Comparison of ENCODE assay signal across 11 cellular contexts in the genomic region with DNA sequence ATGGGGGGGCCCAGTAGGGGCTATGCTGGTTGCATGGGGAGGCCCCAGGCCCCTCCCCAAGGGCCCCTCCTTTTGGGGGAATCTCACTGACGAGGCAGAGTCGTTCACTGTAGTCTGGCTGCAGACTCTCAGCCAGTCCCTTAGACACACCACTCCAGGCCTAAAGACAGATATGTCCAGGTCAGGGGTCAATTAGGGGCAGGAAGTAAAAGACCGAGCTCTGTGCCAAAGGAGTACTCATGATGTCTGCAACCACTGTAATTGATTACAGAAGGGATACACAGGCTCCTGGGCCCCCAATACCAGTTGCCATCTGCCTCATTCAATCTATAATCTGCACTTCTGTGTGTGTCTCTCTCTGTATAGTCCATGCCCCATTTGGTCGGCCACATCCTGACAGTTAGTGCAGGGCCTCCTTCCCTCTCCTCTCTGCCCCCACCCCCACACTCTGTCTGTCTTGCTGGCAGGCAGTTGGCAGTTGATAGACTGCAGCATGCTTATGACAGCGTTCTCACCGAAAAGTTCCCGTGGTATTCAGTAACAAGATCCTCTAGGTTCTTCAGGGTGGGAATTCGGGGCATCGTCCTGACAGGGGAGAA. TPM values are rescaled to one million over a fixed set of nuclear protein-coding genes. Genes with fewer than 3 reads are reported as not detected.
DNase-seq lines count a peak whose midpoint lies in the region; ATAC-seq and TF ChIP-seq lines count a peak whose summit lies in the region.
"Had no signal": no experiment of that assay in that cellular context is flagged by ENCODE, and none has a peak within 500 bp of the region (broad histone marks: within the 10 kb centered on the region; RNA-seq: fewer than 3 reads in every experiment).

No MANE protein-coding gene starts in this region.

- peak overlapping the region; percentile 99 for H3K27ac Mint-ChIP-seq in activated CD4-positive, alpha-beta T cell treated with anti-CD3 and anti-CD28 coated beads for 36 hours
- H3K27ac Mint-ChIP-seq in T-helper 1 cell treated with Interleukin-12 subunit alpha and Interleukin-12 subunit beta and Interleukin-4 antibody, amounts not matched to agents 30 μg/mL and 1 μg/mL, for 36 hours = peak overlapping the region; percentile 89
- H3K27ac Mint-ChIP-seq in brain = peak overlapping the region in 4 of 5 experiments; percentile 13 to 28 (median 23)

- H3K27ac ChIP-seq in tibial artery (no peak overlapping the region), substantia nigra (ENCODE audit: low read depth, low read length, poor library complexity, severe bottlenecking) (no peak overlapping the region)

- H3K4me3 ChIP-seq in tibial artery = no peak overlapping the region

- H3K9me3 Mint-ChIP-seq in activated CD4-positive, alpha-beta T cell treated with anti-CD3 and anti-CD28 coated beads for 36 hours (ENCODE audit: low read depth) = no peaks in the 10 kb centered on the region
- H3K9me3 Mint-ChIP-seq in T-helper 1 cell treated with Interleukin-12 subunit alpha and Interleukin-12 subunit beta and Interleukin-4 antibody, amounts not matched to agents 30 μg/mL and 1 μg/mL, for 36 hours = no peaks in the 10 kb centered on the region
- peaks cover 0 to 12% (median 0%) of the 10 kb centered on the region in 5 experiments for H3K9me3 Mint-ChIP-seq in brain

- CTCF ChIA-PET in activated CD4-positive, alpha-beta T cell treated with anti-CD3 and anti-CD28 coated beads for 36 hours (lab: Charles Lee) = no interaction called here

- POLR2A ChIA-PET in activated CD4-positive, alpha-beta T cell treated with anti-CD3 and anti-CD28 coated beads for 36 hours (lab: Charles Lee) = no interaction called here

- no peaks in the 10 kb centered on the region for H3K9me3 ChIP-seq in tibial artery

- H3K36me3 ChIP-seq in tibial artery = no peaks in the 10 kb centered on the region

- no peak for TF ChIP-seq CTCF in brain (conservative IDR thresholded peaks at IDR 0.05)
- no peak for TF ChIP-seq CTCF in tibial artery (IDR thresholded peaks at IDR 0.05)

- H3K4me1 Mint-ChIP-seq in activated CD4-positive, alpha-beta T cell treated with anti-CD3 and anti-CD28 coated beads for 36 hours = peaks cover 60% of the 10 kb centered on the region
- peaks cover 57% of the 10 kb centered on the region for H3K4me1 Mint-ChIP-seq in T-helper 1 cell treated with Interleukin-12 subunit alpha and Interleukin-12 subunit beta and Interleukin-4 antibody, amounts not matched to agents 30 μg/mL and 1 μg/mL, for 36 hours (ENCODE audit: low read depth)
- H3K4me1 Mint-ChIP-seq in brain = peaks cover 32% of the 10 kb centered on the region

- DNase-seq in activated CD4-positive, alpha-beta T cell treated with anti-CD3 and anti-CD28 coated beads for 36 hours = peak; percentile 65
- no peak for DNase-seq in activated CD4-positive, alpha-beta T cell treated with anti-CD3 and anti-CD28 coated beads for 1 hour
- DNase-seq in stimulated activated CD8-positive, alpha-beta memory T cell treated with anti-CD3 and anti-CD28 coated beads, Interleukin-4, amount 100 ng/mL, for 24 hours (ENCODE audit: low read depth) = peak; percentile 28
- DNase-seq in tibial artery (no peak), substantia nigra (lab: John Stamatoyannopoulos, UW) (no peak)
- DNase-seq: NCI-H1105 had no signal

- peak; percentile 11 for ATAC-seq in activated CD4-positive, alpha-beta T cell treated with anti-CD3 and anti-CD28 coated beads for 36 hours
- no peak for ATAC-seq in GM19395 (IDR thresholded peaks at IDR 0.05; ENCODE audit: unreplicated experiment)
- ATAC-seq: Panc1 had no signal

- peaks cover 70% of the 10 kb centered on the region for H3K36me3 Mint-ChIP-seq in activated CD4-positive, alpha-beta T cell treated with anti-CD3 and anti-CD28 coated beads for 36 hours (ENCODE audit: low read depth)
- peaks cover 65% of the 10 kb centered on the region for H3K36me3 Mint-ChIP-seq in T-helper 1 cell treated with Interleukin-12 subunit alpha and Interleukin-12 subunit beta and Interleukin-4 antibody, amounts not matched to agents 30 μg/mL and 1 μg/mL, for 36 hours (ENCODE audit: low read depth)
- H3K36me3 Mint-ChIP-seq in brain = no peaks in the 10 kb centered on the region

- H3K4me1 ChIP-seq in tibial artery = no peaks in the 10 kb centered on the region

- no peaks in the 10 kb centered on the region for H3K27me3 ChIP-seq in tibial artery

- H3K27me3 Mint-ChIP-seq in activated CD4-positive, alpha-beta T cell treated with anti-CD3 and anti-CD28 coated beads for 36 hours = no peaks in the 10 kb centered on the region
- H3K27me3 Mint-ChIP-seq in T-helper 1 cell treated with Interleukin-12 subunit alpha and Interleukin-12 subunit beta and Interleukin-4 antibody, amounts not matched to agents 30 μg/mL and 1 μg/mL, for 36 hours (ENCODE audit: low read depth) = no peaks in the 10 kb centered on the region
- peaks cover 9% of the 10 kb centered on the region for H3K27me3 Mint-ChIP-seq in brain

- H3K4me3 Mint-ChIP-seq in activated CD4-positive, alpha-beta T cell treated with anti-CD3 and anti-CD28 coated beads for 36 hours = peak overlapping the region; percentile 99
- H3K4me3 Mint-ChIP-seq in T-helper 1 cell treated with Interleukin-12 subunit alpha and Interleukin-12 subunit beta and Interleukin-4 antibody, amounts not matched to agents 30 μg/mL and 1 μg/mL, for 36 hours = peak overlapping the region; percentile 100
- no peak overlapping the region for H3K4me3 Mint-ChIP-seq in brain

- intact Hi-C loops in activated CD4-positive, alpha-beta T cell treated with anti-CD3 and anti-CD28 coated beads for 36 hours (cut with DNase I, micrococcal nuclease) = no loop called here
- intact Hi-C loops in tibial artery (cut with DNase I; ENCODE audit: low total_unique reads) = no loop called here

RNA-seq across cellular contexts. Expression of a gene that starts 1.3 kb away (rescaled TPM):
- 10 to 100 TPM; 15.7 to 31.2 TPM for total RNA-seq in activated CD4-positive, alpha-beta T cell treated with anti-CD3 and anti-CD28 coated beads for 36 hours
- polyA plus RNA-seq in brain (ENCODE audit: insufficient read depth, low read depth, low replicate concordance) = not detected
- total RNA-seq: A673 had no signal

RNA-seq across cellular contexts. Expression of a gene that starts 3.5 kb away (rescaled TPM):
- total RNA-seq in activated CD4-positive, alpha-beta T cell treated with anti-CD3 and anti-CD28 coated beads for 36 hours = 100 to 1,000 TPM; 278 to 342 TPM
- 1.6 TPM for polyA plus RNA-seq in brain (ENCODE audit: insufficient read depth, low read depth, low replicate concordance)

RNA-seq across cellular contexts. Expression of a gene that starts 10.5 kb away (rescaled TPM):
- total RNA-seq in activated CD4-positive, alpha-beta T cell treated with anti-CD3 and anti-CD28 coated beads for 36 hours = 10 to 100 TPM; 46.2 to 56.4 TPM
- polyA plus RNA-seq in brain (ENCODE audit: insufficient read depth, low read depth, low replicate concordance) = 38.0 TPM

RNA-seq across cellular contexts. Expression of a gene that starts 12.2 kb away (rescaled TPM):
- total RNA-seq in activated CD4-positive, alpha-beta T cell treated with anti-CD3 and anti-CD28 coated beads for 36 hours = 10 to 100 TPM in 1 of 2 experiments, 1 to 10 TPM in 1; 9.5 to 10.8 TPM
- 41.8 TPM for polyA plus RNA-seq in brain (ENCODE audit: insufficient read depth, low read depth, low replicate concordance)

RNA-seq across cellular contexts. Expression of a gene that starts 36.8 kb away (rescaled TPM):
- under 1 TPM; 0.77 to 0.78 TPM for total RNA-seq in activated CD4-positive, alpha-beta T cell treated with anti-CD3 and anti-CD28 coated beads for 36 hours
- 27.3 TPM for polyA plus RNA-seq in brain (ENCODE audit: insufficient read depth, low read depth, low replicate concordance)

Comparison
In these comparisons a context has a peak if more than half of its experiments do, and no peak if none do; other contexts are left out.
1. DNase-seq: peak in activated CD4-positive, alpha-beta T cell treated with anti-CD3 and anti-CD28 coated beads for 36 hours (single experiment) and stimulated activated CD8-positive, alpha-beta memory T cell treated with anti-CD3 and anti-CD28 coated beads, Interleukin-4, amount 100 ng/mL, for 24 hours (single experiment); none in activated CD4-positive, alpha-beta T cell treated with anti-CD3 and anti-CD28 coated beads for 1 hour (single experiment), tibial artery (0 of 2) and substantia nigra (0 of 49).
2. H3K27ac Mint-ChIP-seq: peak in every context shown above with its lines; median percentile 99 in activated CD4-positive, alpha-beta T cell treated with anti-CD3 and anti-CD28 coated beads for 36 hours; 89 in T-helper 1 cell treated with Interleukin-12 subunit alpha and Interleukin-12 subunit beta and Interleukin-4 antibody, amounts not matched to agents 30 μg/mL and 1 μg/mL, for 36 hours; 23 in brain.
3. H3K4me3 Mint-ChIP-seq: peak in activated CD4-positive, alpha-beta T cell treated with anti-CD3 and anti-CD28 coated beads for 36 hours (single experiment) and T-helper 1 cell treated with Interleukin-12 subunit alpha and Interleukin-12 subunit beta and Interleukin-4 antibody, amounts not matched to agents 30 μg/mL and 1 μg/mL, for 36 hours (single experiment); none in brain (0 of 5).